ENCODE assay signal across 8 cellular contexts in the genomic region with DNA sequence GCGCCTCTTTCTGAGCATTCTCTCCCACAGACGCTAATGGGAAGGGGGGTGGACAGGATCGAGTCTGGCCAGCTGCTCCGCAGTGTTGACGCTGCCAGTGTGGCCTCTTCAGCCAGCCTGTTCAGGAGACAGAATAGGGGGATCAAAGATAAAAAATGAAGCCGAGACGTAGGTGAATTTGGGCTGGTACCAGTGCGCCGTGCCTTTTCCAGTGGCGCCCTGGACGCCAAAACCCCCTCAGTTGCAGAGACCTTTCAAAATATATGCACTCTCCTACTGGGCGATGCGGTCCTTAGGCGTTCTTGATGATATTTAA. TPM values are rescaled to one million over a fixed set of nuclear protein-coding genes. Genes with fewer than 3 reads are reported as not detected.
DNase-seq lines count a peak whose midpoint lies in the region; ATAC-seq, FAIRE-seq and TF ChIP-seq lines count a peak whose summit lies in the region.

No MANE protein-coding gene starts in this region.

- 0 out of 2 replicates have a peak, but pooled peaks cover 6% of the 10 kb centered on the region for H3F3A ChIP-seq in OCI-LY1 (ENCODE audit: insufficient read depth, low read length)
- H3F3A ChIP-seq in neural cell (ENCODE audit: insufficient read depth, low read length, poor library complexity, severe bottlenecking) = peaks cover 11% of the 10 kb centered on the region

- no peak for TF ChIP-seq EP300 in neural cell (conservative IDR thresholded peaks at IDR 0.05; ENCODE audit: poor library complexity, severe bottlenecking)

- H3K27me3 ChIP-seq in OCI-LY1 (ENCODE audit: insufficient read depth, low read length) (no peaks in the 10 kb centered on the region), endocrine pancreas (ENCODE audit: control insufficient read depth, insufficient read depth, low read length) (no peaks in the 10 kb centered on the region), neural cell (ENCODE audit: insufficient read depth, low read depth, low read length) (no peaks in the 10 kb centered on the region)

- H3K9me2 ChIP-seq in OCI-LY1 (ENCODE audit: low read depth, low read length) = no peaks in the 10 kb centered on the region
- no peaks in the 10 kb centered on the region for H3K9me2 ChIP-seq in neural cell (ENCODE audit: insufficient read depth, low read length)

- peaks cover 59% of the 10 kb centered on the region for H3K4me1 ChIP-seq in OCI-LY1 (ENCODE audit: insufficient read depth, low read length, severe bottlenecking)
- H3K4me1 ChIP-seq in endocrine pancreas (ENCODE audit: control insufficient read depth, insufficient read depth, low read length) = peaks cover 13% of the 10 kb centered on the region

- DNase-seq in NCI-H2227 (lab: John Stamatoyannopoulos, UW; ENCODE audit: unreplicated experiment) = peak; percentile 57
- no peak for DNase-seq in NCI-H2227 treated with DMSO at 0.1 percent for 48 hours (lab: John Stamatoyannopoulos, UW)
- no peak for DNase-seq in HTR-8/SVneo (ENCODE audit: insufficient read length, low spot score)
- DNase-seq in HuH-7.5 (ENCODE audit: low spot score) = no peak

- H2AFZ ChIP-seq in OCI-LY1 (ENCODE audit: low read length) (no peak overlapping the region), neural cell (ENCODE audit: low read depth, low read length) (peak overlapping the region; percentile 58)

- H3K27ac ChIP-seq in OCI-LY1 (ENCODE audit: low read depth, low read length, poor library complexity, severe bottlenecking) (peak overlapping the region; percentile 51), neural cell (ENCODE audit: low read length) (peak overlapping the region; percentile 99)

- FAIRE-seq in HTR-8/SVneo (lab: Jason Lieb, UNC) = no peak

- H4K20me1 ChIP-seq in OCI-LY1 (ENCODE audit: insufficient read depth, low read length) (no peaks in the 10 kb centered on the region), neural cell (ENCODE audit: insufficient read depth) (peaks cover 9% of the 10 kb centered on the region)

- H3K79me2 ChIP-seq in OCI-LY1 (ENCODE audit: insufficient read depth, low read length) (peaks cover 56% of the 10 kb centered on the region), neural cell (replicated peaks; ENCODE audit: insufficient read depth, low read length) (peaks cover 58% of the 10 kb centered on the region)

- H3K36me3 ChIP-seq in OCI-LY1 (ENCODE audit: insufficient read depth, low read length) = no peaks in the 10 kb centered on the region
- no peaks in the 10 kb centered on the region for H3K36me3 ChIP-seq in endocrine pancreas (ENCODE audit: control insufficient read depth, insufficient read depth, low read length)
- no peaks in the 10 kb centered on the region for H3K36me3 ChIP-seq in neural cell (ENCODE audit: insufficient read depth, low read length)

- TF ChIP-seq RAD21 in neural cell (conservative IDR thresholded peaks at IDR 0.05) = no peak

- H3K4me3 ChIP-seq in OCI-LY1 (ENCODE audit: low read depth, low read length, poor library complexity, severe bottlenecking) = peak overlapping the region; percentile 87
- peak overlapping the region; percentile 96 for H3K4me3 ChIP-seq in endocrine pancreas (ENCODE audit: control insufficient read depth, insufficient read depth, low read length)
- H3K4me3 ChIP-seq in neural cell (ENCODE audit: low read length) = peak overlapping the region; percentile 89

- TF ChIP-seq CTCF in OCI-LY1 (IDR thresholded peaks at IDR 0.05; ENCODE audit: low read length) (no peak), neural cell (IDR thresholded peaks at IDR 0.05; ENCODE audit: poor library complexity, severe bottlenecking) (no peak)

- peak overlapping the region; percentile 81 for H3K9ac ChIP-seq in OCI-LY1 (ENCODE audit: low read length)
- peak overlapping the region; percentile 93 for H3K9ac ChIP-seq in endocrine pancreas (ENCODE audit: control insufficient read depth, insufficient read depth, low read length)
- peak overlapping the region; percentile 99 for H3K9ac ChIP-seq in neural cell (ENCODE audit: low read length)

- no peak for ATAC-seq in HG03460 (IDR thresholded peaks at IDR 0.05; ENCODE audit: unreplicated experiment)

- H3K4me2 ChIP-seq in OCI-LY1 (ENCODE audit: low read length) (peak overlapping the region; percentile 93), neural cell (ENCODE audit: low read length) (peak overlapping the region; percentile 93)

- H3K9me3 ChIP-seq in OCI-LY1 (ENCODE audit: low read length) = no peaks in the 10 kb centered on the region
- H3K9me3 ChIP-seq in endocrine pancreas (ENCODE audit: control insufficient read depth, low read length) = no peaks in the 10 kb centered on the region
- H3K9me3 ChIP-seq in neural cell (ENCODE audit: low read length) = no peaks in the 10 kb centered on the region

TF ChIP-seq in neural cell, 6 proteins besides CTCF, POLR2A, EP300 and RAD21:
- TF ChIP-seq, protein P1, sequence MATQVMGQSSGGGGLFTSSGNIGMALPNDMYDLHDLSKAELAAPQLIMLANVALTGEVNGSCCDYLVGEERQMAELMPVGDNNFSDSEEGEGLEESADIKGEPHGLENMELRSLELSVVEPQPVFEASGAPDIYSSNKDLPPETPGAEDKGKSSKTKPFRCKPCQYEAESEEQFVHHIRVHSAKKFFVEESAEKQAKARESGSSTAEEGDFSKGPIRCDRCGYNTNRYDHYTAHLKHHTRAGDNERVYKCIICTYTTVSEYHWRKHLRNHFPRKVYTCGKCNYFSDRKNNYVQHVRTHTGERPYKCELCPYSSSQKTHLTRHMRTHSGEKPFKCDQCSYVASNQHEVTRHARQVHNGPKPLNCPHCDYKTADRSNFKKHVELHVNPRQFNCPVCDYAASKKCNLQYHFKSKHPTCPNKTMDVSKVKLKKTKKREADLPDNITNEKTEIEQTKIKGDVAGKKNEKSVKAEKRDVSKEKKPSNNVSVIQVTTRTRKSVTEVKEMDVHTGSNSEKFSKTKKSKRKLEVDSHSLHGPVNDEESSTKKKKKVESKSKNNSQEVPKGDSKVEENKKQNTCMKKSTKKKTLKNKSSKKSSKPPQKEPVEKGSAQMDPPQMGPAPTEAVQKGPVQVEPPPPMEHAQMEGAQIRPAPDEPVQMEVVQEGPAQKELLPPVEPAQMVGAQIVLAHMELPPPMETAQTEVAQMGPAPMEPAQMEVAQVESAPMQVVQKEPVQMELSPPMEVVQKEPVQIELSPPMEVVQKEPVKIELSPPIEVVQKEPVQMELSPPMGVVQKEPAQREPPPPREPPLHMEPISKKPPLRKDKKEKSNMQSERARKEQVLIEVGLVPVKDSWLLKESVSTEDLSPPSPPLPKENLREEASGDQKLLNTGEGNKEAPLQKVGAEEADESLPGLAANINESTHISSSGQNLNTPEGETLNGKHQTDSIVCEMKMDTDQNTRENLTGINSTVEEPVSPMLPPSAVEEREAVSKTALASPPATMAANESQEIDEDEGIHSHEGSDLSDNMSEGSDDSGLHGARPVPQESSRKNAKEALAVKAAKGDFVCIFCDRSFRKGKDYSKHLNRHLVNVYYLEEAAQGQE (IDR thresholded peaks at IDR 0.05; ENCODE audit: borderline replicate concordance) = no peak
- peak; percentile 33 for TF ChIP-seq TAF1 (IDR thresholded peaks at IDR 0.05; ENCODE audit: low read depth)

RNA-seq across cellular contexts. Expression of a gene that starts 1.1 kb away (rescaled TPM):
- 332 and 351 TPM in 2 replicates for polyA plus RNA-seq in neural cell
- polyA minus RNA-seq in neural cell = 1,130 and 1,254 TPM in 2 replicates

RNA-seq across cellular contexts. Expression of a gene that starts 1.3 kb away (rescaled TPM):
- 32.1 and 38.5 TPM in 2 replicates for polyA plus RNA-seq in neural cell
- polyA minus RNA-seq in neural cell = 5.4 and 7.2 TPM in 2 replicates
